ENCODE assay signal across 29 cellular contexts in the genomic region with DNA sequence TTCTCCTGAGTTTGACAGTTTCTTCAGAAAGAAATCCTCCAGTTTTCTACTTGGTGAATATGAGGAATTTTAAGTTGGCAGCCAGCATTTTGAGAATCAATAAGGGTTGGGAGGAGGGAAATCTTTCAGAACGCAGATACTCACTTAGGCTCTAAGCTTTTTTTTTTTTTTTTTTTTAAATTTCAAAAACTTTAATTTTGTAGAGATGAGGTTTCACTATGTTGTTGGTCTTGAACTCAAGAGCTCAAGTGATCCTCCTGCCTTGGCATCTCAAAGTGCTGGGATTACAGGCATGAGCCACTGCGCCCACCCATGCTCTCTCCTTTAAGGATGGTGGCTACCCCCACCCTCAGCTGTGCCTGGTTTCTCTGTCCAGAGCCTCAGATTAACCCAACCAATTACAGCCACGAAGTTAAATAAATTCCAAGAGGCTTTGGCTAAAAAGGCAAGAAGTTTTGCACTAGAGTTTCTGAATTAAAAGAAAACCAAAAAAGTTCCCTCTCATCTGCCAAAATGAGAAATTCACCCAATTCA.
"Had no signal": no experiment of that assay in that cellular context is flagged by ENCODE, and none has a peak within 500 bp of the region (broad histone marks: within the 10 kb centered on the region; RNA-seq: fewer than 3 reads in every experiment).

No MANE protein-coding gene starts in this region.

- H3K4me1 Mint-ChIP-seq: activated CD4-positive, alpha-beta T cell treated with anti-CD3 and anti-CD28 coated beads, Interleukin-2, amount 10 ng/mL, durations not matched to agents 24 days and 14 days; activated naive CD4-positive, alpha-beta T cell treated with anti-CD3 and anti-CD28 coated beads, Interleukin-2, amount 50 U/mL, for 24 hours; activated naive CD8-positive, alpha-beta T cell treated with anti-CD3 and anti-CD28 coated beads, Interleukin-2, amount 10 ng/mL, durations not matched to agents 7 days and 5 days; activated T-helper 17 cell treated with anti-CD3 and anti-CD28 coated beads, Interleukin-2, amount 50 U/mL, for 72 hours had no signal

- DNase-seq: activated CD4-positive, alpha-beta T cell treated with anti-CD3 and anti-CD28 coated beads, Interleukin-2, amount 10 ng/mL, durations not matched to agents 24 days and 14 days; activated CD4-positive, alpha-beta T cell treated with anti-CD3 and anti-CD28 coated beads, Interleukin-2, amount 50 U/mL, for 4 hours; activated CD4-positive, CD25-positive, alpha-beta regulatory T cell; activated CD8-positive, alpha-beta T cell treated with anti-CD3 and anti-CD28 coated beads for 36 hours; activated gamma-delta T cell; activated naive CD4-positive, alpha-beta T cell treated with Interleukin-2 at 50 U/mL for 16 hours; activated naive CD8-positive, alpha-beta T cell treated with anti-CD3 and anti-CD28 coated beads, Interleukin-2, amount 10 ng/mL, durations not matched to agents 7 days and 5 days; activated T-cell treated with anti-CD3 and anti-CD28 coated beads, Interleukin-2, amount 50 U/mL, for 1 hour; activated T-cell treated with anti-CD3 and anti-CD28 coated beads, Interleukin-2, amount 50 U/mL, for 72 hours; central memory CD4-positive, alpha-beta T cell; MM.1S; NCI-H1092; NCI-H1436 treated with DMSO at 0.1 percent for 48 hours; NCI-H1694 treated with DMSO at 0.1 percent for 48 hours; NCI-H2029; NCI-H345; NCI-H524 treated with DMSO at 0.1 percent for 48 hours; PC-3; Peyer's patch; RPMI8226; SHP77 treated with DMSO at 0.1 percent for 48 hours; SK-N-SH had no signal

- H3K27me3 ChIP-seq: ascending aorta, breast epithelium, Peyer's patch, SJSA1 had no signal

- H3K4me1 ChIP-seq: ascending aorta, breast epithelium, Peyer's patch, SJSA1 had no signal

- H3K4me2 ChIP-seq: SK-N-SH had no signal

- H3K9me3 Mint-ChIP-seq: activated CD4-positive, alpha-beta T cell treated with anti-CD3 and anti-CD28 coated beads, Interleukin-2, amount 10 ng/mL, durations not matched to agents 24 days and 14 days; activated T-helper 17 cell treated with anti-CD3 and anti-CD28 coated beads, Interleukin-2, amount 50 U/mL, for 72 hours had no signal

- H3K4me3 ChIP-seq: ascending aorta, breast epithelium, Peyer's patch, SJSA1 had no signal

- H3K27ac Mint-ChIP-seq: activated CD4-positive, alpha-beta T cell treated with anti-CD3 and anti-CD28 coated beads, Interleukin-2, amount 10 ng/mL, durations not matched to agents 24 days and 14 days; activated CD8-positive, alpha-beta T cell treated with anti-CD3 and anti-CD28 coated beads for 36 hours; activated naive CD4-positive, alpha-beta T cell treated with anti-CD3 and anti-CD28 coated beads, Interleukin-2, amount 50 U/mL, for 24 hours; activated naive CD8-positive, alpha-beta T cell treated with anti-CD3 and anti-CD28 coated beads, Interleukin-2, amount 10 ng/mL, durations not matched to agents 7 days and 5 days; activated T-cell treated with anti-CD3 and anti-CD28 coated beads, Interleukin-2, amount 50 U/mL, for 72 hours; activated T-helper 17 cell treated with anti-CD3 and anti-CD28 coated beads, Interleukin-2, amount 50 U/mL, for 72 hours; T-helper 1 cell treated with Interleukin-12 subunit alpha and Interleukin-12 subunit beta and Interleukin-4 antibody, amounts not matched to agents 30 μg/mL and 1 μg/mL, for 36 hours had no signal

- H3K9ac ChIP-seq: SK-N-SH had no signal

- H3K9me3 ChIP-seq: ascending aorta, breast epithelium, Peyer's patch, SJSA1, SK-N-SH had no signal

- H3K27ac ChIP-seq: ascending aorta, breast epithelium, Peyer's patch, SJSA1, VCaP had no signal

- ATAC-seq: activated CD8-positive, alpha-beta T cell treated with anti-CD3 and anti-CD28 coated beads for 36 hours; activated T-cell treated with anti-CD3 and anti-CD28 coated beads, Interleukin-2, amount 50 U/mL, for 72 hours; activated T-helper 17 cell treated with anti-CD3 and anti-CD28 coated beads, Interleukin-2, amount 50 U/mL, for 72 hours; PC-3 had no signal

- H3K4me3 Mint-ChIP-seq: activated CD4-positive, alpha-beta T cell treated with anti-CD3 and anti-CD28 coated beads, Interleukin-2, amount 10 ng/mL, durations not matched to agents 24 days and 14 days; activated CD8-positive, alpha-beta T cell treated with anti-CD3 and anti-CD28 coated beads for 36 hours; activated naive CD4-positive, alpha-beta T cell treated with anti-CD3 and anti-CD28 coated beads, Interleukin-2, amount 50 U/mL, for 24 hours; activated naive CD8-positive, alpha-beta T cell treated with anti-CD3 and anti-CD28 coated beads, Interleukin-2, amount 10 ng/mL, durations not matched to agents 7 days and 5 days; activated T-cell treated with anti-CD3 and anti-CD28 coated beads, Interleukin-2, amount 50 U/mL, for 72 hours; activated T-helper 17 cell treated with anti-CD3 and anti-CD28 coated beads, Interleukin-2, amount 50 U/mL, for 72 hours; T-helper 1 cell treated with Interleukin-12 subunit alpha and Interleukin-12 subunit beta and Interleukin-4 antibody, amounts not matched to agents 30 μg/mL and 1 μg/mL, for 36 hours had no signal

- H3K27me3 Mint-ChIP-seq: activated CD4-positive, alpha-beta T cell treated with anti-CD3 and anti-CD28 coated beads, Interleukin-2, amount 10 ng/mL, durations not matched to agents 24 days and 14 days; activated CD8-positive, alpha-beta T cell treated with anti-CD3 and anti-CD28 coated beads for 36 hours; activated naive CD4-positive, alpha-beta T cell treated with anti-CD3 and anti-CD28 coated beads, Interleukin-2, amount 50 U/mL, for 24 hours; activated naive CD8-positive, alpha-beta T cell treated with anti-CD3 and anti-CD28 coated beads, Interleukin-2, amount 10 ng/mL, durations not matched to agents 7 days and 5 days; activated T-helper 17 cell treated with anti-CD3 and anti-CD28 coated beads, Interleukin-2, amount 50 U/mL, for 72 hours had no signal
